Comparison of ENCODE assay signal across 24 cellular contexts in genomic region chr3:79184226-79184625, GRCh38.
"Had no signal": no experiment of that assay in that cellular context is flagged by ENCODE, and none has a peak within 500 bp of the region (broad histone marks: within the 10 kb centered on the region; RNA-seq: fewer than 3 reads in every experiment).

No MANE protein-coding gene starts in this region.

- H3K36me3 ChIP-seq: Peyer's patch, SJCRH30, WERI-Rb-1 had no signal

- H3K4me2 ChIP-seq: SK-N-SH had no signal

- H3K27ac ChIP-seq: Peyer's patch, RWPE1, SJCRH30 had no signal

- H3K4me3 ChIP-seq: Peyer's patch, SJCRH30 had no signal

- H3K9me3 ChIP-seq: Peyer's patch, SJCRH30, SK-N-SH had no signal

- H3K27me3 ChIP-seq: Peyer's patch, SJCRH30 had no signal

- H3K27ac Mint-ChIP-seq: activated CD4-positive, alpha-beta memory T cell treated with anti-CD3 and anti-CD28 coated beads, Interleukin-2, amount 10 ng/mL, durations not matched to agents 7 days and 5 days; activated CD4-positive, alpha-beta T cell treated with anti-CD3 and anti-CD28 coated beads for 36 hours; activated naive CD4-positive, alpha-beta T cell treated with anti-CD3 and anti-CD28 coated beads, Interleukin-2, amount 10 ng/mL, durations not matched to agents 7 days and 5 days; activated naive CD8-positive, alpha-beta T cell treated with anti-CD3 and anti-CD28 coated beads for 36 hours; activated T-cell treated with anti-CD3 and anti-CD28 coated beads, Interleukin-2, amount 50 U/mL, for 72 hours; activated T-helper 2 cell treated with anti-CD3 and anti-CD28 coated beads, Interferon-gamma antibody, Interleukin-2, Interleukin-4, amounts not matched to agents 10 μg/mL and 5 μg/mL and 100 μg/mL, durations not matched to agents 14 hours and 24 hours and 36 hours had no signal

- DNase-seq: activated CD4-positive, alpha-beta memory T cell treated with anti-CD3 and anti-CD28 coated beads, Interleukin-2, amount 10 ng/mL, durations not matched to agents 7 days and 5 days; activated CD4-positive, alpha-beta T cell treated with anti-CD3 and anti-CD28 coated beads for 36 hours; activated CD4-positive, alpha-beta T cell treated with anti-CD3 and anti-CD28 coated beads, Interleukin-2, amount 50 U/mL, for 1 hour; activated CD8-positive, alpha-beta memory T cell treated with anti-CD3 and anti-CD28 coated beads, Interleukin-2, amount 50 U/mL, for 4 hours; activated gamma-delta T cell treated with Interleukin-2 at 50 U/mL for 16 hours; activated naive CD4-positive, alpha-beta T cell treated with anti-CD3 and anti-CD28 coated beads, Interleukin-2, amount 10 ng/mL, durations not matched to agents 7 days and 5 days; activated naive CD8-positive, alpha-beta T cell treated with anti-CD3 and anti-CD28 coated beads for 36 hours; activated T-cell treated with anti-CD3 and anti-CD28 coated beads, Interleukin-2, amount 50 U/mL, for 72 hours; Kasumi-1; KBM-7; NCI-H1048; NCI-H146; NCI-H187 treated with DMSO at 0.1 percent for 48 hours; NCI-H2081 treated with DMSO at 0.1 percent for 48 hours; NCI-H510A treated with DMSO at 0.1 percent for 48 hours; NK-92 treated with Interleukin-12 subunit alpha and Interleukin-12 subunit beta, amount 100 ng/mL, for 24 hours; Peyer's patch; Right ventricle myocardium superior; SJCRH30; SK-N-SH; T-helper 1 cell; WERI-Rb-1 had no signal

- H3K4me3 Mint-ChIP-seq: activated CD4-positive, alpha-beta memory T cell treated with anti-CD3 and anti-CD28 coated beads, Interleukin-2, amount 10 ng/mL, durations not matched to agents 7 days and 5 days; activated CD4-positive, alpha-beta T cell treated with anti-CD3 and anti-CD28 coated beads for 36 hours; activated naive CD4-positive, alpha-beta T cell treated with anti-CD3 and anti-CD28 coated beads, Interleukin-2, amount 10 ng/mL, durations not matched to agents 7 days and 5 days; activated naive CD8-positive, alpha-beta T cell treated with anti-CD3 and anti-CD28 coated beads for 36 hours; activated T-cell treated with anti-CD3 and anti-CD28 coated beads, Interleukin-2, amount 50 U/mL, for 72 hours had no signal

- H3K36me3 Mint-ChIP-seq: activated naive CD4-positive, alpha-beta T cell treated with anti-CD3 and anti-CD28 coated beads, Interleukin-2, amount 10 ng/mL, durations not matched to agents 7 days and 5 days; activated naive CD8-positive, alpha-beta T cell treated with anti-CD3 and anti-CD28 coated beads for 36 hours had no signal

- H3K27me3 Mint-ChIP-seq: activated CD4-positive, alpha-beta memory T cell treated with anti-CD3 and anti-CD28 coated beads, Interleukin-2, amount 10 ng/mL, durations not matched to agents 7 days and 5 days; activated CD4-positive, alpha-beta T cell treated with anti-CD3 and anti-CD28 coated beads for 36 hours; activated naive CD4-positive, alpha-beta T cell treated with anti-CD3 and anti-CD28 coated beads, Interleukin-2, amount 10 ng/mL, durations not matched to agents 7 days and 5 days; activated naive CD8-positive, alpha-beta T cell treated with anti-CD3 and anti-CD28 coated beads for 36 hours had no signal

- H3K9ac ChIP-seq: SK-N-SH had no signal

- H3K4me1 ChIP-seq: Peyer's patch, SJCRH30 had no signal

- H3K4me1 Mint-ChIP-seq: activated CD4-positive, alpha-beta memory T cell treated with anti-CD3 and anti-CD28 coated beads, Interleukin-2, amount 10 ng/mL, durations not matched to agents 7 days and 5 days; activated CD4-positive, alpha-beta T cell treated with anti-CD3 and anti-CD28 coated beads for 36 hours; activated naive CD4-positive, alpha-beta T cell treated with anti-CD3 and anti-CD28 coated beads, Interleukin-2, amount 10 ng/mL, durations not matched to agents 7 days and 5 days; activated naive CD8-positive, alpha-beta T cell treated with anti-CD3 and anti-CD28 coated beads for 36 hours had no signal
